8 cellular contexts compared by ENCODE assay signal in genomic region chr2:206764673-206765241, GRCh38. TPM values are rescaled to one million over a fixed set of nuclear protein-coding genes. Genes with fewer than 3 reads are reported as not detected.
DNase-seq lines count a peak whose midpoint lies in the region; ATAC-seq and TF ChIP-seq lines count a peak whose summit lies in the region.

No MANE protein-coding gene starts in this region.

- TF ChIP-seq CTCF in AG09309 (IDR thresholded peaks at IDR 0.05; ENCODE audit: control insufficient read depth, insufficient read depth, low read depth, low read length, missing control alignments) (no peak), foreskin fibroblast (IDR thresholded peaks at IDR 0.05; ENCODE audit: low read depth, low read length) (no peak)

- in situ Hi-C loops in HAP-1 (cut with MboI; ENCODE audit: low sequenced_read_pairs), result no loop called here

- H3K9ac ChIP-seq in SK-N-MC (ENCODE audit: insufficient read length) (peak overlapping the region; percentile 91), skeletal muscle satellite cell (ENCODE audit: low read depth, low read length) (peak overlapping the region; percentile 96)

- H3K36me3 ChIP-seq in SK-N-MC (ENCODE audit: insufficient read depth, low read length), result peaks cover 18% of the 10 kb centered on the region
- peaks cover 9% of the 10 kb centered on the region for H3K36me3 ChIP-seq in skeletal muscle satellite cell (ENCODE audit: insufficient read depth, low read length)
- H3K36me3 ChIP-seq in HAP-1 (replicated peaks), result no peaks in the 10 kb centered on the region

- H3K27me3 ChIP-seq in skeletal muscle satellite cell (ENCODE audit: control insufficient read depth, insufficient read depth, low read length) (peaks cover 21% of the 10 kb centered on the region), HAP-1 (ENCODE audit: low read depth) (no peaks in the 10 kb centered on the region)

- H3K9me3 ChIP-seq in SK-N-MC (ENCODE audit: low read depth, low read length) (no peaks in the 10 kb centered on the region), skeletal muscle satellite cell (replicated peaks; ENCODE audit: low read length) (no peaks in the 10 kb centered on the region), HAP-1 (peaks cover 10% of the 10 kb centered on the region)

- H3K4me2 ChIP-seq in skeletal muscle satellite cell (ENCODE audit: low read length), result peak overlapping the region; percentile 95

- H3K4me1 ChIP-seq in skeletal muscle satellite cell (ENCODE audit: control insufficient read depth, insufficient read depth, low read length) (peaks cover 6% of the 10 kb centered on the region), HAP-1 (peaks cover 13% of the 10 kb centered on the region)

- no peak overlapping the region for H3K27ac ChIP-seq in SK-N-MC

- no peak for DNase-seq in AG09309 (ENCODE audit: low read depth)
- no peak for DNase-seq in SK-N-MC (ENCODE audit: low read depth, low spot score)
- no peak for DNase-seq in foreskin fibroblast
- no peak for DNase-seq in HAP-1 (ENCODE audit: low spot score in 2 of 2)
- no peak for DNase-seq in AG08395 (ENCODE audit: low spot score)

- ATAC-seq in GM19463 (IDR thresholded peaks at IDR 0.05; ENCODE audit: unreplicated experiment) (peak; percentile 0), GM19467 (IDR thresholded peaks at IDR 0.05; ENCODE audit: unreplicated experiment) (no peak)

- H3K4me3 ChIP-seq in AG09309 (ENCODE audit: control insufficient read depth, low read depth, low read length) (peak overlapping the region; percentile 55), SK-N-MC (peak overlapping the region; percentile 83), foreskin fibroblast (ENCODE audit: low read depth in 1 of 2, low read length in 2 of 2) (peak overlapping the region; percentile 93 to 94), skeletal muscle satellite cell (ENCODE audit: low read length) (peak overlapping the region; percentile 82), HAP-1 (no peak overlapping the region)

RNA-seq across cellular contexts. Expression of gene MDH1B, which starts 0.4 kb away (rescaled TPM):
- 0.22 and 1.0 TPM in 2 replicates for total RNA-seq in skeletal muscle satellite cell (2012; rRNA removed)

RNA-seq across cellular contexts. Expression of gene FASTKD2, which starts 0.6 kb away (rescaled TPM):
- 49.1 and 61.1 TPM in 2 replicates for total RNA-seq in skeletal muscle satellite cell (2012; rRNA removed)

RNA-seq across cellular contexts. Expression of gene DYTN, which starts 46.6 kb away (rescaled TPM):
- not detected in 2 replicates for total RNA-seq in skeletal muscle satellite cell (2012; rRNA removed)
